In genomic region chr1:232474821-232475220, GRCh38 we compare ENCODE assay signal across 14 cellular contexts.
"Had no signal": no experiment of that assay in that cellular context is flagged by ENCODE, and none has a peak within 500 bp of the region (broad histone marks: within the 10 kb centered on the region; RNA-seq: fewer than 3 reads in every experiment).

No MANE protein-coding gene starts in this region.

- ATAC-seq: activated CD4-positive, CD25-positive, alpha-beta regulatory T cell treated with anti-CD3 and anti-CD28 coated beads, Interleukin-2, amount 50 U/mL, for 24 hours; heart left ventricle; left lung; natural killer cell treated with Interleukin-12 subunit alpha and Interleukin-12 subunit beta and Interleukin-15 and Interleukin-18, amount 100 ng/mL, for 72 hours; psoas muscle had no signal

- DNase-seq: activated effector memory CD4-positive, alpha-beta T cell treated with Interleukin-2 at 50 U/mL for 16 hours; activated T-cell treated with anti-CD3 and anti-CD28 coated beads, Interleukin-2, amount 50 U/mL, for 24 hours; amniotic stem cell; esophagus squamous epithelium; foreskin melanocyte; heart left ventricle; left lung; nucleus accumbens; psoas muscle; right lobe of liver; stimulated activated CD4-positive, alpha-beta T cell treated with anti-CD3 and anti-CD28 coated beads, Interleukin-2, amount 100 ng/mL, for 48 hours; stimulated activated naive CD4-positive, alpha-beta T cell treated with Interleukin-2 at 50 U/mL for 16 hours had no signal
